ENCODE assay signal across 8 cellular contexts in genomic region chr5:82164957-82165698, GRCh38.
A peak's percentile ranks its signal among the peaks of the same experiment; 100 is the strongest.
DNase-seq lines count a peak whose midpoint lies in the region; ATAC-seq and TF ChIP-seq lines count a peak whose summit lies in the region.

No MANE protein-coding gene starts in this region.

- peaks cover 0 to 3% (median 0%) of the 10 kb centered on the region in 3 donors for H3K36me3 Mint-ChIP-seq in CD8-positive, alpha-beta memory T cell

- ATAC-seq in GM21526 (IDR thresholded peaks at IDR 0.05; ENCODE audit: low FRiP score, unreplicated experiment) (no peak), GM18873 (IDR thresholded peaks at IDR 0.05; ENCODE audit: low FRiP score, unreplicated experiment) (no peak)

- H3K9me3 ChIP-seq in WERI-Rb-1 (ENCODE audit: severe bottlenecking) (no peaks in the 10 kb centered on the region), right atrium auricular region (no peaks in the 10 kb centered on the region), skeletal muscle satellite cell (replicated peaks; ENCODE audit: low read length) (no peaks in the 10 kb centered on the region)
- H3K9me3 ChIP-seq in CD8-positive, alpha-beta memory T cell (ENCODE audit: low read length) = no peaks in the 10 kb centered on the region

- no peaks in the 10 kb centered on the region for H3K4me1 Mint-ChIP-seq in CD8-positive, alpha-beta memory T cell

- no peak overlapping the region for H3K4me3 Mint-ChIP-seq in CD8-positive, alpha-beta memory T cell

- H3K9ac ChIP-seq in skeletal muscle satellite cell (ENCODE audit: low read depth, low read length) = no peak overlapping the region

- peak; percentile 47 for DNase-seq in HFF-Myc (ENCODE audit: extremely low read depth, low read depth)
- DNase-seq in WERI-Rb-1 = peak; percentile 74
- no peak for DNase-seq in right atrium auricular region (ENCODE audit: low spot score)
- no peak for DNase-seq in CD8-positive, alpha-beta memory T cell
- no peak for DNase-seq in GDM1 (lab: John Stamatoyannopoulos, UW)

- H3K27me3 ChIP-seq in WERI-Rb-1 (ENCODE audit: insufficient read depth, low read depth, severe bottlenecking) (no peaks in the 10 kb centered on the region), right atrium auricular region (no peaks in the 10 kb centered on the region), skeletal muscle satellite cell (ENCODE audit: control insufficient read depth, insufficient read depth, low read length) (no peaks in the 10 kb centered on the region)
- H3K27me3 ChIP-seq in CD8-positive, alpha-beta memory T cell (ENCODE audit: insufficient read depth, low read length, poor library complexity, severe bottlenecking) = no peaks in the 10 kb centered on the region

- CTCF ChIA-PET in CD8-positive, alpha-beta memory T cell (lab: Charles Lee) = interaction anchor here (0.6 to 1.5 kb wide), 10 partner anchors 11 to 865 kb away, joined by 3 to 5 read pairs (median 4); no protein-coding TSS in a partner anchor

- no peaks in the 10 kb centered on the region for H3K27me3 Mint-ChIP-seq in CD8-positive, alpha-beta memory T cell

- H3K4me2 ChIP-seq in skeletal muscle satellite cell (ENCODE audit: low read length) = peak overlapping the region; percentile 6

- H3K9me3 Mint-ChIP-seq in CD8-positive, alpha-beta memory T cell = no peaks in the 10 kb centered on the region

- TF ChIP-seq CTCF in HFF-Myc (IDR thresholded peaks at IDR 0.05; ENCODE audit: low read depth, low read length, missing control alignments) = no peak
- peak; percentile 16; the same call in 1 of the 2 replicates for TF ChIP-seq CTCF in WERI-Rb-1 (IDR thresholded peaks at IDR 0.05; ENCODE audit: low read depth, low read length)
- TF ChIP-seq CTCF in right atrium auricular region (IDR thresholded peaks at IDR 0.05) = no peak

- peak overlapping the region in 3 of 8 donors; percentile 5 to 15 (median 6) for H3K27ac Mint-ChIP-seq in CD8-positive, alpha-beta memory T cell

- no peak overlapping the region for H3K4me3 ChIP-seq in HFF-Myc (replicated peaks; ENCODE audit: low read depth, low read length)
- no peak overlapping the region for H3K4me3 ChIP-seq in WERI-Rb-1 (ENCODE audit: low read depth, low read length)
- no peak overlapping the region for H3K4me3 ChIP-seq in right atrium auricular region
- no peak overlapping the region for H3K4me3 ChIP-seq in skeletal muscle satellite cell (ENCODE audit: low read length)
- H3K4me3 ChIP-seq in CD8-positive, alpha-beta memory T cell (ENCODE audit: low read length) = no peak overlapping the region

- H3K27ac ChIP-seq in WERI-Rb-1 (peak overlapping the region; percentile 62), right atrium auricular region (peak overlapping the region; percentile 20 to 52)
- no peak overlapping the region for H3K27ac ChIP-seq in CD8-positive, alpha-beta memory T cell (ENCODE audit: low read depth, low read length)

- H3K36me3 ChIP-seq in WERI-Rb-1 (no peaks in the 10 kb centered on the region), right atrium auricular region (no peaks in the 10 kb centered on the region), skeletal muscle satellite cell (ENCODE audit: insufficient read depth, low read length) (no peaks in the 10 kb centered on the region)
- no peaks in the 10 kb centered on the region for H3K36me3 ChIP-seq in CD8-positive, alpha-beta memory T cell (ENCODE audit: insufficient read depth, low read length)

- POLR2A ChIA-PET in CD8-positive, alpha-beta memory T cell (lab: Charles Lee) = interaction anchor here (1.1 kb wide), 1 partner anchor 415 kb away, joined by 4 read pairs; no protein-coding TSS in a partner anchor

- peaks cover 0 to 14% of the 10 kb centered on the region in 2 donors for H3K4me1 ChIP-seq in right atrium auricular region
- peaks cover 35% of the 10 kb centered on the region for H3K4me1 ChIP-seq in skeletal muscle satellite cell (ENCODE audit: control insufficient read depth, insufficient read depth, low read length)
- H3K4me1 ChIP-seq in CD8-positive, alpha-beta memory T cell (ENCODE audit: insufficient read depth, low read length) = no peaks in the 10 kb centered on the region

Comparison
In these comparisons a context has a peak if more than half of its experiments do, and no peak if none do; other contexts are left out.
1. DNase-seq: peak in HFF-Myc (single experiment) and WERI-Rb-1 (single experiment); none in right atrium auricular region (single experiment), CD8-positive, alpha-beta memory T cell (0 of 5) and GDM1 (single experiment).